25 cellular contexts compared by ENCODE assay signal in genomic region chr20:10462516-10462915, GRCh38.
"Had no signal": no experiment of that assay in that cellular context is flagged by ENCODE, and none has a peak within 500 bp of the region (broad histone marks: within the 10 kb centered on the region; RNA-seq: fewer than 3 reads in every experiment).

No MANE protein-coding gene starts in this region.

- H3K4me1 Mint-ChIP-seq: stimulated activated memory B cell treated with anti-CD40 and anti-IgM and Interleukin-4, amounts not matched to agents 10 μg/mL and 1 μg/mL and 100 μg/mL, for 72 hours had no signal

- H3K9me3 ChIP-seq: left ventricle myocardium inferior, psoas muscle, thyroid gland, upper lobe of left lung had no signal

- H3K4me2 ChIP-seq: smooth muscle cell had no signal

- H3K4me3 Mint-ChIP-seq: activated naive CD4-positive, alpha-beta T cell treated with anti-CD3 and anti-CD28 coated beads, Interleukin-2, amount 10 ng/mL, durations not matched to agents 7 days and 5 days; activated naive CD8-positive, alpha-beta T cell treated with anti-CD3 and anti-CD28 coated beads, Interleukin-2, amount 10 ng/mL, durations not matched to agents 7 days and 5 days; activated T-helper 1 cell treated with anti-CD3 and anti-CD28 coated beads, Interleukin-12 subunit alpha, Interleukin-12 subunit beta, Interleukin-2, Interleukin-4 antibody, amounts not matched to agents 30 ng/mL and 10 ng/mL and 1 ng/mL, durations not matched to agents 14 hours and 24 hours and 36 hours; endodermal cell; stimulated activated memory B cell treated with anti-CD40 and anti-IgM and Interleukin-4, amounts not matched to agents 10 μg/mL and 1 μg/mL and 100 μg/mL, for 72 hours had no signal

- H3K27ac Mint-ChIP-seq: activated naive CD4-positive, alpha-beta T cell treated with anti-CD3 and anti-CD28 coated beads, Interleukin-2, amount 10 ng/mL, durations not matched to agents 7 days and 5 days; activated naive CD8-positive, alpha-beta T cell treated with anti-CD3 and anti-CD28 coated beads, Interleukin-2, amount 10 ng/mL, durations not matched to agents 7 days and 5 days; activated T-helper 1 cell treated with anti-CD3 and anti-CD28 coated beads, Interleukin-12 subunit alpha, Interleukin-12 subunit beta, Interleukin-2, Interleukin-4 antibody, amounts not matched to agents 30 ng/mL and 10 ng/mL and 1 ng/mL, durations not matched to agents 14 hours and 24 hours and 36 hours; endodermal cell; stimulated activated memory B cell treated with anti-CD40 and anti-IgM and Interleukin-4, amounts not matched to agents 10 μg/mL and 1 μg/mL and 100 μg/mL, for 72 hours had no signal

- H3K36me3 ChIP-seq: left ventricle myocardium inferior, stomach, thyroid gland, upper lobe of left lung had no signal

- H3K27ac ChIP-seq: esophagus squamous epithelium, left ventricle myocardium inferior, parathyroid adenoma, psoas muscle, stomach, thyroid gland, upper lobe of left lung had no signal

- FAIRE-seq: frontal cortex had no signal

- ATAC-seq: psoas muscle; stimulated activated memory B cell treated with anti-CD40 and anti-IgM and Interleukin-4, amounts not matched to agents 10 μg/mL and 1 μg/mL and 100 μg/mL, for 72 hours had no signal

- H3K9ac ChIP-seq: parathyroid adenoma had no signal

- H2AFZ ChIP-seq: parathyroid adenoma had no signal

- H3K4me3 ChIP-seq: esophagus squamous epithelium, left ventricle myocardium inferior, lung, psoas muscle, smooth muscle cell, stomach, thyroid gland, upper lobe of left lung had no signal

- DNase-seq: activated CD4-positive, alpha-beta T cell treated with anti-CD3 and anti-CD28 coated beads for 4 hours; activated CD4-positive, alpha-beta T cell treated with anti-CD3 and anti-CD28 coated beads, Interleukin-2, amount 50 U/mL, for 4 hours; activated effector memory CD4-positive, alpha-beta T cell treated with anti-CD3 and anti-CD28 coated beads, Interleukin-2, amount 50 U/mL, for 16 hours; activated naive CD4-positive, alpha-beta T cell treated with anti-CD3 and anti-CD28 coated beads, Interleukin-2, amount 10 ng/mL, durations not matched to agents 7 days and 5 days; activated naive CD8-positive, alpha-beta T cell treated with anti-CD3 and anti-CD28 coated beads, Interleukin-2, amount 10 ng/mL, durations not matched to agents 7 days and 5 days; activated T-cell treated with anti-CD3 and anti-CD28 coated beads, Interleukin-2, amount 50 U/mL, for 1 hour; caudate nucleus; endodermal cell; esophagus squamous epithelium; islet precursor cell; left ventricle myocardium inferior; occipital lobe; psoas muscle; stimulated activated CD4-positive, alpha-beta T cell treated with anti-CD3 and anti-CD28 coated beads, Interleukin-1b, Interleukin-23, amount 100 ng/mL, for 48 hours; stimulated activated CD4-positive, alpha-beta T cell treated with anti-CD3 and anti-CD28 coated beads, Interleukin-4, amount 100 ng/mL, for 4 hours; stimulated activated CD8-positive, alpha-beta memory T cell treated with anti-CD3 and anti-CD28 coated beads, Interleukin-4, amount 100 ng/mL, for 48 hours; stomach; thyroid gland; upper lobe of left lung had no signal

- H3K27me3 Mint-ChIP-seq: activated naive CD4-positive, alpha-beta T cell treated with anti-CD3 and anti-CD28 coated beads, Interleukin-2, amount 10 ng/mL, durations not matched to agents 7 days and 5 days; activated naive CD8-positive, alpha-beta T cell treated with anti-CD3 and anti-CD28 coated beads, Interleukin-2, amount 10 ng/mL, durations not matched to agents 7 days and 5 days; stimulated activated memory B cell treated with anti-CD40 and anti-IgM and Interleukin-4, amounts not matched to agents 10 μg/mL and 1 μg/mL and 100 μg/mL, for 72 hours had no signal

- H3K27me3 ChIP-seq: esophagus squamous epithelium, stomach, thyroid gland, upper lobe of left lung had no signal

- H3K4me1 ChIP-seq: parathyroid adenoma, psoas muscle, thyroid gland had no signal
